Comparison of ENCODE assay signal across 8 cellular contexts in genomic region chr20:36773548-36774242, GRCh38. TPM values are rescaled to one million over a fixed set of nuclear protein-coding genes. Genes with fewer than 3 reads are reported as not detected.
DNase-seq lines count a peak whose midpoint lies in the region; ATAC-seq and TF ChIP-seq lines count a peak whose summit lies in the region.

TSS of gene DSN1 (minus strand) at chr20:36773763. CDS start at chr20:36771458, 2,305 bp downstream.

- H3K36me3 Mint-ChIP-seq in activated naive CD8-positive, alpha-beta T cell, result no peaks in the 10 kb centered on the region
- H3K36me3 Mint-ChIP-seq in glutamatergic neuron (ENCODE audit: unreplicated experiment), result no peaks in the 10 kb centered on the region

- no peaks in the 10 kb centered on the region for H3K27me3 ChIP-seq in osteoblast (ENCODE audit: insufficient read depth, low read length)
- no peaks in the 10 kb centered on the region for H3K27me3 ChIP-seq in thoracic aorta (replicated peaks; ENCODE audit: insufficient read depth)

- H3K4me1 ChIP-seq in osteoblast (ENCODE audit: insufficient read depth, low read length) (peaks cover 26% of the 10 kb centered on the region), thoracic aorta (ENCODE audit: control insufficient read depth in 1 of 2, low read depth in 2 of 2) (peaks cover 3 to 32% of the 10 kb centered on the region in 2 donors)

- H4K20me1 ChIP-seq in osteoblast (ENCODE audit: insufficient read depth, low read length), result no peaks in the 10 kb centered on the region

- peaks cover 18% of the 10 kb centered on the region for H3K4me1 Mint-ChIP-seq in activated naive CD8-positive, alpha-beta T cell (ENCODE audit: low read depth)
- H3K4me1 Mint-ChIP-seq in glutamatergic neuron (ENCODE audit: low read depth, unreplicated experiment), result peaks cover 19% of the 10 kb centered on the region

- no peaks in the 10 kb centered on the region for H3K27me3 Mint-ChIP-seq in activated naive CD8-positive, alpha-beta T cell
- peaks cover 4% of the 10 kb centered on the region for H3K27me3 Mint-ChIP-seq in glutamatergic neuron (ENCODE audit: unreplicated experiment)

- H3K4me2 ChIP-seq in osteoblast (ENCODE audit: insufficient read depth, low read length), result peak within 1 kb of the TSS; percentile 93

- TF ChIP-seq CTCF in glutamatergic neuron (IDR thresholded peaks at IDR 0.05; ENCODE audit: partially characterized antibody, unreplicated experiment), result no peak
- TF ChIP-seq CTCF in osteoblast (IDR thresholded peaks at IDR 0.05; ENCODE audit: extremely low read depth, low read depth, low read length), result no peak
- TF ChIP-seq CTCF in thoracic aorta (IDR thresholded peaks at IDR 0.05), result no peak

- H3K4me3 ChIP-seq in osteoblast (ENCODE audit: insufficient read depth, low read length) (peak within 1 kb of the TSS; percentile 93), thoracic aorta (peak within 1 kb of the TSS; percentile 81)

- no peaks in the 10 kb centered on the region for H3K36me3 ChIP-seq in osteoblast (ENCODE audit: insufficient read depth, low read length)
- H3K36me3 ChIP-seq in thoracic aorta, result no peaks in the 10 kb centered on the region

- H3K27ac ChIP-seq in osteoblast (ENCODE audit: low read depth, low read length), result peak within 1 kb of the TSS; percentile 91
- H3K27ac ChIP-seq in thoracic aorta, result peak within 1 kb of the TSS; percentile 96 to 97

- peak; percentile 77 for TF ChIP-seq POLR2A in GM10847 (IDR thresholded peaks at IDR 0.05; ENCODE audit: extremely low read depth, insufficient read length)

- ATAC-seq in HG02642 (IDR thresholded peaks at IDR 0.05; ENCODE audit: poor library complexity, unreplicated experiment), result peak; percentile 91
- ATAC-seq in thoracic aorta (ENCODE audit: insufficient number of reproducible peaks, low FRiP score, low read depth), result peak; percentile 94

- H2AFZ ChIP-seq in osteoblast (ENCODE audit: low read length), result peak within 1 kb of the TSS; percentile 97

- DNase-seq in NCI-H1105 treated with DMSO at 0.1 percent for 48 hours (lab: John Stamatoyannopoulos, UW) (peak; percentile 96), SKM-1 treated with dmso at 0.1 percent for 144 hours (lab: John Stamatoyannopoulos, UW; ENCODE audit: unreplicated experiment) (peak; percentile 94), glutamatergic neuron (peak; percentile 99), osteoblast (ENCODE audit: insufficient read length, low spot score, missing footprints) (peak; percentile 98), thoracic aorta (ENCODE audit: low spot score) (peak; percentile 92)

- peaks cover 17% of the 10 kb centered on the region for H3K79me2 ChIP-seq in osteoblast (ENCODE audit: insufficient read depth, low read length)

- no peaks in the 10 kb centered on the region for H3K9me3 Mint-ChIP-seq in activated naive CD8-positive, alpha-beta T cell (ENCODE audit: low read depth)
- peaks cover 11% of the 10 kb centered on the region for H3K9me3 Mint-ChIP-seq in glutamatergic neuron (ENCODE audit: unreplicated experiment)

- H3K9me3 ChIP-seq in osteoblast (ENCODE audit: low read depth, low read length) (no peaks in the 10 kb centered on the region), thoracic aorta (no peaks in the 10 kb centered on the region)

- peak within 1 kb of the TSS; percentile 99 for H3K4me3 Mint-ChIP-seq in activated naive CD8-positive, alpha-beta T cell
- H3K4me3 Mint-ChIP-seq in glutamatergic neuron (ENCODE audit: unreplicated experiment), result peak within 1 kb of the TSS; percentile 90

- H3K27ac Mint-ChIP-seq in activated naive CD8-positive, alpha-beta T cell, result peak within 1 kb of the TSS; percentile 99
- peak within 1 kb of the TSS; percentile 90 for H3K27ac Mint-ChIP-seq in glutamatergic neuron (ENCODE audit: unreplicated experiment)

RNA-seq across cellular contexts. Expression of gene DSN1, which starts in this region (rescaled TPM):
- 6.4 TPM for total RNA-seq in glutamatergic neuron (ENCODE audit: unreplicated experiment)
- 8.0 and 9.7 TPM in 2 replicates for total RNA-seq in osteoblast
- 1 to 10 TPM; 5.6 to 6.1 TPM for total RNA-seq in thoracic aorta

Comparison
In these comparisons a context has a peak if more than half of its experiments do, and no peak if none do; other contexts are left out.
1. Peak in every context shown above with its lines: DNase-seq, ATAC-seq, H3K4me3 ChIP-seq and H3K27ac ChIP-seq.